ENCODE assay signal across 25 cellular contexts in genomic region chr17:62855136-62855535, GRCh38. TPM values are rescaled to one million over a fixed set of nuclear protein-coding genes. Genes with fewer than 3 reads are reported as not detected.
A peak's percentile ranks its signal among the peaks of the same experiment; 100 is the strongest.
DNase-seq lines count a peak whose midpoint lies in the region; ATAC-seq and TF ChIP-seq lines count a peak whose summit lies in the region.
"Had no signal": no experiment of that assay in that cellular context is flagged by ENCODE, and none has a peak within 500 bp of the region (broad histone marks: within the 10 kb centered on the region; RNA-seq: fewer than 3 reads in every experiment).

No MANE protein-coding gene starts in this region.

- no peaks in the 10 kb centered on the region for H3K9me3 Mint-ChIP-seq in osteocyte (ENCODE audit: unreplicated experiment)
- H3K9me3 Mint-ChIP-seq in activated T-helper 1 cell treated with anti-CD3 and anti-CD28 coated beads, Interleukin-12 subunit alpha, Interleukin-12 subunit beta, Interleukin-2, Interleukin-4 antibody, amounts not matched to agents 30 ng/mL and 10 ng/mL and 1 ng/mL, durations not matched to agents 14 hours and 24 hours and 36 hours, result no peaks in the 10 kb centered on the region
- H3K9me3 Mint-ChIP-seq: CD4-positive, alpha-beta memory T cell had no signal

- TF ChIP-seq CTCF in cardiac muscle cell (IDR thresholded peaks at IDR 0.05; ENCODE audit: low read depth, low read length), result no peak
- TF ChIP-seq CTCF in heart right ventricle (IDR thresholded peaks at IDR 0.05), result no peak
- no peak for TF ChIP-seq CTCF in coronary artery (IDR thresholded peaks at IDR 0.05)
- TF ChIP-seq CTCF in osteocyte (IDR thresholded peaks at IDR 0.05), result no peak

- H3K36me3 ChIP-seq in cardiac muscle cell, result no peaks in the 10 kb centered on the region
- H3K36me3 ChIP-seq in heart right ventricle, result no peaks in the 10 kb centered on the region
- H3K36me3 ChIP-seq: BLaER1 treated with 17β-estradiol and CSF1 and Interleukin-3, amounts not matched to agents 10 nM and 100 nM had no signal

- no peak overlapping the region for H3K4me3 Mint-ChIP-seq in osteocyte (ENCODE audit: unreplicated experiment)
- no peak overlapping the region for H3K4me3 Mint-ChIP-seq in activated T-helper 1 cell treated with anti-CD3 and anti-CD28 coated beads, Interleukin-12 subunit alpha, Interleukin-12 subunit beta, Interleukin-2, Interleukin-4 antibody, amounts not matched to agents 30 ng/mL and 10 ng/mL and 1 ng/mL, durations not matched to agents 14 hours and 24 hours and 36 hours
- H3K4me3 Mint-ChIP-seq: CD4-positive, alpha-beta memory T cell had no signal

- H3K27me3 Mint-ChIP-seq in osteocyte (ENCODE audit: unreplicated experiment), result peaks cover 7% of the 10 kb centered on the region
- H3K27me3 Mint-ChIP-seq in activated T-helper 1 cell treated with anti-CD3 and anti-CD28 coated beads, Interleukin-12 subunit alpha, Interleukin-12 subunit beta, Interleukin-2, Interleukin-4 antibody, amounts not matched to agents 30 ng/mL and 10 ng/mL and 1 ng/mL, durations not matched to agents 14 hours and 24 hours and 36 hours (ENCODE audit: insufficient read depth), result peaks cover 4% of the 10 kb centered on the region

- ATAC-seq in heart right ventricle, result no peak
- no peak for ATAC-seq in GM19324 (IDR thresholded peaks at IDR 0.05; ENCODE audit: low FRiP score, unreplicated experiment)
- ATAC-seq: GM12878 had no signal

- H3K4me1 Mint-ChIP-seq in osteocyte (ENCODE audit: unreplicated experiment), result no peaks in the 10 kb centered on the region
- no peaks in the 10 kb centered on the region for H3K4me1 Mint-ChIP-seq in activated T-helper 1 cell treated with anti-CD3 and anti-CD28 coated beads, Interleukin-12 subunit alpha, Interleukin-12 subunit beta, Interleukin-2, Interleukin-4 antibody, amounts not matched to agents 30 ng/mL and 10 ng/mL and 1 ng/mL, durations not matched to agents 14 hours and 24 hours and 36 hours (ENCODE audit: low read depth)
- H3K4me1 Mint-ChIP-seq: CD4-positive, alpha-beta memory T cell had no signal

- no peak overlapping the region for H3K4me3 ChIP-seq in cardiac muscle cell
- H3K4me3 ChIP-seq in heart right ventricle, result no peak overlapping the region
- no peak overlapping the region for H3K4me3 ChIP-seq in coronary artery
- H3K4me3 ChIP-seq: BLaER1 treated with 17β-estradiol and CSF1 and Interleukin-3, amounts not matched to agents 10 nM and 100 nM; GM12878; PC-9; SK-N-MC had no signal

- no peak overlapping the region for H3K27ac Mint-ChIP-seq in osteocyte (ENCODE audit: unreplicated experiment)
- no peak overlapping the region for H3K27ac Mint-ChIP-seq in activated T-helper 1 cell treated with anti-CD3 and anti-CD28 coated beads, Interleukin-12 subunit alpha, Interleukin-12 subunit beta, Interleukin-2, Interleukin-4 antibody, amounts not matched to agents 30 ng/mL and 10 ng/mL and 1 ng/mL, durations not matched to agents 14 hours and 24 hours and 36 hours
- H3K27ac Mint-ChIP-seq: CD4-positive, alpha-beta memory T cell had no signal

- H3K27ac ChIP-seq in cardiac muscle cell (peak overlapping the region; percentile 44), heart right ventricle (no peak overlapping the region), coronary artery (no peak overlapping the region)
- H3K27ac ChIP-seq: 22Rv1; BLaER1 treated with 17β-estradiol and CSF1 and Interleukin-3, amounts not matched to agents 10 nM and 100 nM; PC-9; SK-N-MC had no signal

- WGBS in heart right ventricle, 2 donors, result 73 to 76% methylated on average over 5 of the region's 5 CpGs

- intact Hi-C loops in heart right ventricle (cut with DNase I), result no loop called here
- intact Hi-C loops in activated T-helper 1 cell treated with anti-CD3 and anti-CD28 coated beads, Interleukin-12 subunit alpha, Interleukin-12 subunit beta, Interleukin-2, Interleukin-4 antibody, amounts not matched to agents 30 ng/mL and 10 ng/mL and 1 ng/mL, durations not matched to agents 14 hours and 24 hours and 36 hours (cut with micrococcal nuclease), result no loop called here

- no peaks in the 10 kb centered on the region for H3K9me3 ChIP-seq in cardiac muscle cell (ENCODE audit: low read depth)
- no peaks in the 10 kb centered on the region for H3K9me3 ChIP-seq in heart right ventricle
- H3K9me3 ChIP-seq: BLaER1 treated with 17β-estradiol and CSF1 and Interleukin-3, amounts not matched to agents 10 nM and 100 nM had no signal

- H3K4me1 ChIP-seq in cardiac muscle cell (ENCODE audit: low read depth) (peaks cover 29% of the 10 kb centered on the region), heart right ventricle (no peaks in the 10 kb centered on the region)
- H3K4me1 ChIP-seq: BLaER1 treated with 17β-estradiol and CSF1 and Interleukin-3, amounts not matched to agents 10 nM and 100 nM had no signal

- no peaks in the 10 kb centered on the region for H3K36me3 Mint-ChIP-seq in osteocyte (ENCODE audit: unreplicated experiment)
- no peaks in the 10 kb centered on the region for H3K36me3 Mint-ChIP-seq in activated T-helper 1 cell treated with anti-CD3 and anti-CD28 coated beads, Interleukin-12 subunit alpha, Interleukin-12 subunit beta, Interleukin-2, Interleukin-4 antibody, amounts not matched to agents 30 ng/mL and 10 ng/mL and 1 ng/mL, durations not matched to agents 14 hours and 24 hours and 36 hours (ENCODE audit: low read depth)
- H3K36me3 Mint-ChIP-seq: CD4-positive, alpha-beta memory T cell had no signal

- H3K27me3 ChIP-seq in cardiac muscle cell, result no peaks in the 10 kb centered on the region
- no peaks in the 10 kb centered on the region for H3K27me3 ChIP-seq in heart right ventricle
- H3K27me3 ChIP-seq: BLaER1 treated with 17β-estradiol and CSF1 and Interleukin-3, amounts not matched to agents 10 nM and 100 nM had no signal

- DNase-seq in cardiac muscle cell (ENCODE audit: low read depth in 1 of 2, low spot score in 1 of 2) (no peak), heart right ventricle (no peak), coronary artery (ENCODE audit: low spot score) (peak; percentile 19), osteocyte (ENCODE audit: extremely low spot score, unreplicated experiment) (peak; percentile 11)
- no peak for DNase-seq in stimulated activated CD4-positive, alpha-beta T cell treated with anti-CD3 and anti-CD28 coated beads, Interleukin-12 subunit alpha, Interleukin-12 subunit beta, amount 100 ng/mL, for 4 hours
- DNase-seq in activated T-helper 1 cell treated with anti-CD3 and anti-CD28 coated beads, Interleukin-12 subunit alpha, Interleukin-12 subunit beta, Interleukin-2, Interleukin-4 antibody, amounts not matched to agents 30 ng/mL and 10 ng/mL and 1 ng/mL, durations not matched to agents 14 hours and 24 hours and 36 hours (ENCODE audit: low spot score), result no peak
- DNase-seq in activated CD4-positive, alpha-beta T cell treated with anti-CD3 and anti-CD28 coated beads, Interleukin-2, amount 50 U/mL, for 4 hours, result no peak
- DNase-seq: ACHN; CD4-positive, alpha-beta memory T cell; DND-41; GOT3; KG1; MV-4-11; NCI-H1694 treated with DMSO at 0.1 percent for 48 hours; NCI-H2081 treated with DMSO at 0.1 percent for 48 hours; NCI-H2171 treated with DMSO at 0.1 percent for 48 hours; NCI-H526; PC-9; RPMI8226; SHP77 treated with DMSO at 0.1 percent for 48 hours had no signal

RNA-seq across cellular contexts. Expression of gene MARCHF10, which starts 47.0 kb away (rescaled TPM):
- 0.77 and 2.1 TPM in 2 replicates for total RNA-seq in cardiac muscle cell
- polyA plus RNA-seq in cardiac muscle cell, result 1.1 and 3.1 TPM in 2 replicates
- total RNA-seq in heart right ventricle, result not detected
- polyA plus RNA-seq in heart right ventricle, result under 1 TPM in 1 of 2 donors, not detected in 1; 0.04 TPM
- not detected in 2 replicates for total RNA-seq in osteocyte
- total RNA-seq in activated T-helper 1 cell treated with anti-CD3 and anti-CD28 coated beads, Interleukin-12 subunit alpha, Interleukin-12 subunit beta, Interleukin-2, Interleukin-4 antibody, amounts not matched to agents 30 ng/mL and 10 ng/mL and 1 ng/mL, durations not matched to agents 14 hours and 24 hours and 36 hours, result not detected in 2 replicates

Comparison
In these comparisons a context has a peak if more than half of its experiments do, and no peak if none do; other contexts are left out.
1. DNase-seq: peak in coronary artery (single experiment) and osteocyte (single experiment); none in cardiac muscle cell (0 of 2), heart right ventricle (0 of 2), stimulated activated CD4-positive, alpha-beta T cell treated with anti-CD3 and anti-CD28 coated beads, Interleukin-12 subunit alpha, Interleukin-12 subunit beta, amount 100 ng/mL, for 4 hours (single experiment), activated T-helper 1 cell treated with anti-CD3 and anti-CD28 coated beads, Interleukin-12 subunit alpha, Interleukin-12 subunit beta, Interleukin-2, Interleukin-4 antibody, amounts not matched to agents 30 ng/mL and 10 ng/mL and 1 ng/mL, durations not matched to agents 14 hours and 24 hours and 36 hours (single experiment) and activated CD4-positive, alpha-beta T cell treated with anti-CD3 and anti-CD28 coated beads, Interleukin-2, amount 50 U/mL, for 4 hours (0 of 2).